ENCODE assay signal across 10 cellular contexts in genomic region chr9:94921072-94921471, GRCh38.
DNase-seq lines count a peak whose midpoint lies in the region; ATAC-seq and TF ChIP-seq lines count a peak whose summit lies in the region.
"Had no signal": no experiment of that assay in that cellular context is flagged by ENCODE, and none has a peak within 500 bp of the region (broad histone marks: within the 10 kb centered on the region; RNA-seq: fewer than 3 reads in every experiment).

No MANE protein-coding gene starts in this region.

- H3K27me3 ChIP-seq in ovary: no peaks in the 10 kb centered on the region

- no peaks in the 10 kb centered on the region for H3K36me3 ChIP-seq in ovary

- H3K4me3 Mint-ChIP-seq in activated CD4-positive, alpha-beta T cell treated with anti-CD3 and anti-CD28 coated beads, Interleukin-2, amount 10 ng/mL, durations not matched to agents 24 days and 14 days: no peak overlapping the region
- H3K4me3 Mint-ChIP-seq: activated B cell treated with CpG ODN at 0.5 μM for 24 hours; CD8-positive, alpha-beta T cell had no signal

- H3K4me3 ChIP-seq in AG09309 (ENCODE audit: control insufficient read depth, low read depth, low read length): peak overlapping the region; percentile 8; the same call in 1 of the 2 replicates
- H3K4me3 ChIP-seq in fibroblast of mammary gland (ENCODE audit: control insufficient read depth, low read depth, low read length): no peak overlapping the region
- no peak overlapping the region for H3K4me3 ChIP-seq in ovary

- no peak for TF ChIP-seq EP300 in ovary (IDR thresholded peaks at IDR 0.05)

- 5 to 11% (median 7%) methylated on average over 8 of the region's 8 CpGs for WGBS in ovary, 3 donors

- TF ChIP-seq CTCF in AG09309 (IDR thresholded peaks at IDR 0.05; ENCODE audit: control insufficient read depth, insufficient read depth, low read depth, low read length, missing control alignments): no peak
- no peak for TF ChIP-seq CTCF in fibroblast of mammary gland (conservative IDR thresholded peaks at IDR 0.05; ENCODE audit: control insufficient read depth, insufficient read depth, low read depth, low read length)
- no peak for TF ChIP-seq CTCF in ovary (IDR thresholded peaks at IDR 0.05)

- DNase-seq in AG09309 (ENCODE audit: low read depth) (no peak), SK-N-DZ (ENCODE audit: low spot score) (peak; percentile 69), fibroblast of mammary gland (ENCODE audit: low read depth) (peak; percentile 67), ovary (peak in 3 of 5 donors; percentile 56 to 65 (median 61)), HUDEP-2 (lab: John Stamatoyannopoulos, UW; ENCODE audit: unreplicated experiment in 76 of 76) (no peak), OCI-M1 (lab: John Stamatoyannopoulos, UW) (no peak)
- DNase-seq in activated CD4-positive, alpha-beta T cell treated with anti-CD3 and anti-CD28 coated beads, Interleukin-2, amount 10 ng/mL, durations not matched to agents 24 days and 14 days: no peak
- DNase-seq: activated B cell treated with CpG ODN at 0.5 μM for 24 hours; CD8-positive, alpha-beta T cell had no signal

- H3K36me3 Mint-ChIP-seq in activated CD4-positive, alpha-beta T cell treated with anti-CD3 and anti-CD28 coated beads, Interleukin-2, amount 10 ng/mL, durations not matched to agents 24 days and 14 days (ENCODE audit: low read depth): no peaks in the 10 kb centered on the region

- intact Hi-C loops in ovary (cut with DNase I): loop anchor here in 1 of 4 donors (10.0 kb wide), 1 partner anchor 74 kb away; no protein-coding TSS in a partner anchor
- intact Hi-C loops in activated CD4-positive, alpha-beta T cell treated with anti-CD3 and anti-CD28 coated beads, Interleukin-2, amount 10 ng/mL, durations not matched to agents 24 days and 14 days (cut with micrococcal nuclease): no loop called here

- no peak for TF ChIP-seq POLR2A in ovary (IDR thresholded peaks at IDR 0.05)

- H3K27ac Mint-ChIP-seq in activated CD4-positive, alpha-beta T cell treated with anti-CD3 and anti-CD28 coated beads, Interleukin-2, amount 10 ng/mL, durations not matched to agents 24 days and 14 days: no peak overlapping the region
- H3K27ac Mint-ChIP-seq: activated B cell treated with CpG ODN at 0.5 μM for 24 hours; CD8-positive, alpha-beta T cell had no signal

- peaks cover 34% of the 10 kb centered on the region for H3K4me1 ChIP-seq in ovary (ENCODE audit: insufficient read depth)

- H3K9me3 ChIP-seq in ovary: no peaks in the 10 kb centered on the region

- no peaks in the 10 kb centered on the region for H3K9me3 Mint-ChIP-seq in activated CD4-positive, alpha-beta T cell treated with anti-CD3 and anti-CD28 coated beads, Interleukin-2, amount 10 ng/mL, durations not matched to agents 24 days and 14 days
- H3K9me3 Mint-ChIP-seq: activated B cell treated with CpG ODN at 0.5 μM for 24 hours; CD8-positive, alpha-beta T cell had no signal

- H3K27ac ChIP-seq in ovary: peak overlapping the region; percentile 57 to 80

- H3K27me3 Mint-ChIP-seq in activated CD4-positive, alpha-beta T cell treated with anti-CD3 and anti-CD28 coated beads, Interleukin-2, amount 10 ng/mL, durations not matched to agents 24 days and 14 days: no peaks in the 10 kb centered on the region
- H3K27me3 Mint-ChIP-seq: activated B cell treated with CpG ODN at 0.5 μM for 24 hours had no signal

- no peak for ATAC-seq in HG03571 (IDR thresholded peaks at IDR 0.05; ENCODE audit: unreplicated experiment)
- ATAC-seq: CD8-positive, alpha-beta T cell had no signal

- H3K4me1 Mint-ChIP-seq in activated CD4-positive, alpha-beta T cell treated with anti-CD3 and anti-CD28 coated beads, Interleukin-2, amount 10 ng/mL, durations not matched to agents 24 days and 14 days: no peaks in the 10 kb centered on the region

Comparison
In these comparisons a context has a peak if more than half of its experiments do, and no peak if none do; other contexts are left out.
1. DNase-seq: peak in SK-N-DZ (single experiment), fibroblast of mammary gland (single experiment) and ovary (3 of 5); none in AG09309 (single experiment), HUDEP-2 (0 of 76), activated CD4-positive, alpha-beta T cell treated with anti-CD3 and anti-CD28 coated beads, Interleukin-2, amount 10 ng/mL, durations not matched to agents 24 days and 14 days (single experiment) and OCI-M1 (single experiment).